In genomic region chr17:66351053-66351452, GRCh38 we compare ENCODE assay signal across 12 cellular contexts. TPM values are rescaled to one million over a fixed set of nuclear protein-coding genes. Genes with fewer than 3 reads are reported as not detected.
DNase-seq lines count a peak whose midpoint lies in the region; ATAC-seq, FAIRE-seq and TF ChIP-seq lines count a peak whose summit lies in the region.
"Had no signal": no experiment of that assay in that cellular context is flagged by ENCODE, and none has a peak within 500 bp of the region (broad histone marks: within the 10 kb centered on the region; RNA-seq: fewer than 3 reads in every experiment).

No MANE protein-coding gene starts in this region.

- H3K4me3 Mint-ChIP-seq in activated CD8-positive, alpha-beta T cell treated with anti-CD3 and anti-CD28 coated beads, Interleukin-2, amount 10 ng/mL, durations not matched to agents 7 days and 5 days: no peak overlapping the region

- intact Hi-C loops in kidney (cut with DNase I): no loop called here

- FAIRE-seq in kidney (lab: Jason Lieb, UNC): no peak

- peaks cover 23% of the 10 kb centered on the region for H3K36me3 Mint-ChIP-seq in activated CD8-positive, alpha-beta T cell treated with anti-CD3 and anti-CD28 coated beads, Interleukin-2, amount 10 ng/mL, durations not matched to agents 7 days and 5 days (ENCODE audit: low read depth)

- no peaks in the 10 kb centered on the region for H3K27me3 Mint-ChIP-seq in activated CD8-positive, alpha-beta T cell treated with anti-CD3 and anti-CD28 coated beads, Interleukin-2, amount 10 ng/mL, durations not matched to agents 7 days and 5 days (ENCODE audit: low read depth)

- H3K9me3 ChIP-seq in kidney (ENCODE audit: control insufficient read depth in 1 of 2, low read length in 2 of 2): no peaks in the 10 kb centered on the region

- no peak overlapping the region for H3K9ac ChIP-seq in kidney (ENCODE audit: low read length in 2 of 2)

- H3K27ac ChIP-seq in kidney (ENCODE audit: low read depth in 2 of 2, low read length in 2 of 2): peak overlapping the region in 1 of 2 donors; percentile 8

- peak; percentile 36 for DNase-seq in M059J (ENCODE audit: low read depth)
- no peak for DNase-seq in activated CD8-positive, alpha-beta T cell treated with anti-CD3 and anti-CD28 coated beads, Interleukin-2, amount 10 ng/mL, durations not matched to agents 7 days and 5 days
- DNase-seq in kidney: peak; percentile 90
- DNase-seq in renal cortical epithelial cell (ENCODE audit: low read depth): peak; percentile 78
- no peak for DNase-seq in activated CD8-positive, alpha-beta memory T cell treated with anti-CD3 and anti-CD28 coated beads, Interleukin-2, amount 50 U/mL, for 4 hours
- no peak for DNase-seq in HK-2 (ENCODE audit: unreplicated experiment)
- DNase-seq in NCI-H524 treated with DMSO at 0.1 percent for 48 hours (lab: John Stamatoyannopoulos, UW): no peak
- DNase-seq: cerebellar nuclear complex, NCI-H1105, NCI-H748 treated with DMSO at 0.1 percent for 48 hours, SHP77 had no signal

- no peaks in the 10 kb centered on the region for H3K36me3 ChIP-seq in kidney (ENCODE audit: control insufficient read depth in 1 of 2, insufficient read depth in 2 of 2, low read length in 2 of 2)

- no peak overlapping the region for H3K4me3 ChIP-seq in kidney (ENCODE audit: low read length in 2 of 2)

- POLR2A ChIA-PET in activated CD8-positive, alpha-beta T cell treated with anti-CD3 and anti-CD28 coated beads, Interleukin-2, amount 10 ng/mL, durations not matched to agents 7 days and 5 days (lab: Charles Lee): interaction anchor here (1.0 kb wide), 1 partner anchor 85 kb away, joined by 3 read pairs; no protein-coding TSS in a partner anchor

- H3K9me3 Mint-ChIP-seq in activated CD8-positive, alpha-beta T cell treated with anti-CD3 and anti-CD28 coated beads, Interleukin-2, amount 10 ng/mL, durations not matched to agents 7 days and 5 days (ENCODE audit: insufficient read depth): no peaks in the 10 kb centered on the region
- H3K9me3 Mint-ChIP-seq: activated naive CD4-positive, alpha-beta T cell treated with anti-CD3 and anti-CD28 coated beads, Interleukin-2, amount 50 U/mL, for 72 hours had no signal

- peak overlapping the region; percentile 46 for H3K27ac Mint-ChIP-seq in activated CD8-positive, alpha-beta T cell treated with anti-CD3 and anti-CD28 coated beads, Interleukin-2, amount 10 ng/mL, durations not matched to agents 7 days and 5 days

- ATAC-seq in activated CD8-positive, alpha-beta T cell treated with anti-CD3 and anti-CD28 coated beads, Interleukin-2, amount 10 ng/mL, durations not matched to agents 7 days and 5 days: no peak
- ATAC-seq: activated naive CD4-positive, alpha-beta T cell treated with anti-CD3 and anti-CD28 coated beads, Interleukin-2, amount 50 U/mL, for 72 hours had no signal

- peaks cover 11 to 19% of the 10 kb centered on the region in 2 donors for H3K4me1 ChIP-seq in kidney (ENCODE audit: control insufficient read depth in 1 of 2, insufficient read depth in 1 of 2, low read depth in 1 of 2, low read length in 2 of 2)

- peaks cover 74% of the 10 kb centered on the region for H3K4me1 Mint-ChIP-seq in activated CD8-positive, alpha-beta T cell treated with anti-CD3 and anti-CD28 coated beads, Interleukin-2, amount 10 ng/mL, durations not matched to agents 7 days and 5 days (ENCODE audit: low read depth)

- TF ChIP-seq CTCF in kidney (IDR thresholded peaks at IDR 0.05; ENCODE audit: borderline replicate concordance, extremely low read depth, insufficient read depth): no peak

- CTCF ChIA-PET in activated CD8-positive, alpha-beta T cell treated with anti-CD3 and anti-CD28 coated beads, Interleukin-2, amount 10 ng/mL, durations not matched to agents 7 days and 5 days (lab: Charles Lee): interaction anchor here (0.9 to 1.3 kb wide), 3 partner anchors 11 to 41 kb away, joined by 3 to 5 read pairs (median 3); no protein-coding TSS in a partner anchor

RNA-seq across cellular contexts. Expression of gene PRKCA, which starts 48.6 kb away (rescaled TPM):
- total RNA-seq in M059J (2014; rRNA removed; shearing (Covaris generic)): 8.3 and 17.9 TPM in 2 replicates
- 10 to 100 TPM; 74.1 to 76.9 TPM for total RNA-seq in activated CD8-positive, alpha-beta T cell treated with anti-CD3 and anti-CD28 coated beads, Interleukin-2, amount 10 ng/mL, durations not matched to agents 7 days and 5 days
- total RNA-seq in kidney: 50.8 TPM
- 8.0 TPM for polyA plus RNA-seq in kidney (ENCODE audit: insufficient read depth, low read depth, low replicate concordance)
- 7.3 and 31.9 TPM in 2 replicates for total RNA-seq in renal cortical epithelial cell

Comparison
In these comparisons a context has a peak if more than half of its experiments do, and no peak if none do; other contexts are left out.
1. DNase-seq: peak in M059J (single experiment), kidney (single experiment) and renal cortical epithelial cell (single experiment); none in activated CD8-positive, alpha-beta T cell treated with anti-CD3 and anti-CD28 coated beads, Interleukin-2, amount 10 ng/mL, durations not matched to agents 7 days and 5 days (single experiment), activated CD8-positive, alpha-beta memory T cell treated with anti-CD3 and anti-CD28 coated beads, Interleukin-2, amount 50 U/mL, for 4 hours (single experiment), HK-2 (single experiment) and NCI-H524 treated with DMSO at 0.1 percent for 48 hours (single experiment).